ENCODE assay signal across 19 cellular contexts in genomic region chr19:43290568-43291359, GRCh38. TPM values are rescaled to one million over a fixed set of nuclear protein-coding genes. Genes with fewer than 3 reads are reported as not detected.
A peak's percentile ranks its signal among the peaks of the same experiment; 100 is the strongest.
DNase-seq lines count a peak whose midpoint lies in the region; ATAC-seq and TF ChIP-seq lines count a peak whose summit lies in the region.
"Had no signal": no experiment of that assay in that cellular context is flagged by ENCODE, and none has a peak within 500 bp of the region (broad histone marks: within the 10 kb centered on the region; RNA-seq: fewer than 3 reads in every experiment).

No MANE protein-coding gene starts in this region.

- no peaks in the 10 kb centered on the region for H3K79me2 ChIP-seq in DND-41 (ENCODE audit: insufficient read depth, low read length)

- ATAC-seq in CD4-positive, CD25-positive, alpha-beta regulatory T cell (ENCODE audit: low read depth in 2 of 2), result no peak
- no peak for ATAC-seq in DND-41 (ENCODE audit: insufficient read depth, low read depth)
- ATAC-seq: natural killer cell treated with Interleukin-12 subunit alpha and Interleukin-12 subunit beta and Interleukin-15 and Interleukin-18, amount 100 ng/mL, for 72 hours had no signal

- H3K4me3 ChIP-seq in CD4-positive, CD25-positive, alpha-beta regulatory T cell (ENCODE audit: low read depth, low read length), result no peak overlapping the region
- H3K4me3 ChIP-seq in DND-41 (ENCODE audit: low read depth in 1 of 2, low read length in 2 of 2), result no peak overlapping the region
- H3K4me3 ChIP-seq: PC-9, right atrium auricular region had no signal

- H3K36me3 Mint-ChIP-seq in CD4-positive, CD25-positive, alpha-beta regulatory T cell, result no peaks in the 10 kb centered on the region

- no peak overlapping the region for H3K27ac Mint-ChIP-seq in CD4-positive, CD25-positive, alpha-beta regulatory T cell
- H3K27ac Mint-ChIP-seq: IgD-negative memory B cell; natural killer cell treated with Interleukin-12 subunit alpha and Interleukin-12 subunit beta and Interleukin-15 and Interleukin-18, amount 100 ng/mL, for 72 hours; stimulated activated naive CD8-positive, alpha-beta T cell treated with anti-CD3 and anti-CD28 coated beads, Interleukin-15, Interleukin-2, amounts not matched to agents 100 ng/mL and 50 ng/mL, for 24 hours had no signal

- no peaks in the 10 kb centered on the region for H3K27me3 ChIP-seq in CD4-positive, CD25-positive, alpha-beta regulatory T cell (ENCODE audit: control insufficient read depth, insufficient read depth, low read length)
- H3K27me3 ChIP-seq in DND-41 (ENCODE audit: insufficient read depth, low read length, poor library complexity), result no peaks in the 10 kb centered on the region
- H3K27me3 ChIP-seq: right atrium auricular region had no signal

- H3K27me3 Mint-ChIP-seq in CD4-positive, CD25-positive, alpha-beta regulatory T cell, result no peaks in the 10 kb centered on the region
- H3K27me3 Mint-ChIP-seq: stimulated activated naive CD8-positive, alpha-beta T cell treated with anti-CD3 and anti-CD28 coated beads, Interleukin-15, Interleukin-2, amounts not matched to agents 100 ng/mL and 50 ng/mL, for 24 hours had no signal

- no peaks in the 10 kb centered on the region for H3K4me1 ChIP-seq in CD4-positive, CD25-positive, alpha-beta regulatory T cell (ENCODE audit: control insufficient read depth, insufficient read depth, low read length, poor library complexity, severe bottlenecking)
- no peaks in the 10 kb centered on the region for H3K4me1 ChIP-seq in DND-41 (ENCODE audit: insufficient read depth, low read length)
- H3K4me1 ChIP-seq: right atrium auricular region had no signal

- no peak overlapping the region for H2AFZ ChIP-seq in DND-41 (ENCODE audit: low read depth, low read length)
- H2AFZ ChIP-seq: PC-9 had no signal

- H3K27ac ChIP-seq in CD4-positive, CD25-positive, alpha-beta regulatory T cell (ENCODE audit: insufficient read depth, low read length, poor library complexity, severe bottlenecking), result no peak overlapping the region
- H3K27ac ChIP-seq in DND-41 (ENCODE audit: low read length), result no peak overlapping the region
- H3K27ac ChIP-seq: PC-9, right atrium auricular region had no signal

- H3K36me3 ChIP-seq in CD4-positive, CD25-positive, alpha-beta regulatory T cell (ENCODE audit: control insufficient read depth, insufficient read depth, low read length), result no peaks in the 10 kb centered on the region
- H3K36me3 ChIP-seq in DND-41 (ENCODE audit: insufficient read depth, low read length), result no peaks in the 10 kb centered on the region
- H3K36me3 ChIP-seq: right atrium auricular region had no signal

- H3K4me1 Mint-ChIP-seq in CD4-positive, CD25-positive, alpha-beta regulatory T cell, result no peaks in the 10 kb centered on the region
- H3K4me1 Mint-ChIP-seq: IgD-negative memory B cell had no signal

- in situ Hi-C loops in KBM-7 (cut with MboI; ENCODE audit: low pct_unique_long_range_greater_than_20kb, low sequenced_read_pairs), result no loop called here

- no peak for TF ChIP-seq CTCF in DND-41 (IDR thresholded peaks at IDR 0.05; ENCODE audit: borderline replicate concordance, extremely low read depth, low read length, poor library complexity, severe bottlenecking)

- peak in 2 of 3 donors; percentile 9 to 28 for DNase-seq in CD4-positive, CD25-positive, alpha-beta regulatory T cell
- DNase-seq in DND-41, result peak; percentile 47
- DNase-seq in amniotic epithelial cell (ENCODE audit: low read depth), result peak; percentile 27
- peak; percentile 6 for DNase-seq in iris pigment epithelial cell (ENCODE audit: low read depth)
- DNase-seq in mucosa of gallbladder (ENCODE audit: low spot score), result no peak
- no peak for DNase-seq in KBM-7
- no peak for DNase-seq in T-helper 1 cell
- DNase-seq: activated gamma-delta T cell, C1 segment of cervical spinal cord, NCI-H1436, NCI-H510A treated with DMSO at 0.1 percent for 48 hours, PC-9 had no signal

- H3K9me3 Mint-ChIP-seq in CD4-positive, CD25-positive, alpha-beta regulatory T cell, result peaks cover 0 to 52% (median 10%) of the 10 kb centered on the region in 7 donors

- H3K4me2 ChIP-seq in DND-41 (ENCODE audit: insufficient read depth, low read length), result no peak overlapping the region
- H3K4me2 ChIP-seq: PC-9 had no signal

- no peaks in the 10 kb centered on the region for H4K20me1 ChIP-seq in DND-41 (ENCODE audit: insufficient read depth, low read length)

- H3K9ac ChIP-seq in DND-41 (ENCODE audit: low read depth, low read length), result no peak overlapping the region

- peaks cover 22 to 34% of the 10 kb centered on the region in 2 experiments for H3K9me3 ChIP-seq in CD4-positive, CD25-positive, alpha-beta regulatory T cell (ENCODE audit: control insufficient read depth in 2 of 2, low read length in 2 of 2)
- H3K9me3 ChIP-seq in DND-41 (ENCODE audit: insufficient read depth, low read length, severe bottlenecking), result peaks cover 17% of the 10 kb centered on the region

- no peak overlapping the region for H3K4me3 Mint-ChIP-seq in CD4-positive, CD25-positive, alpha-beta regulatory T cell
- H3K4me3 Mint-ChIP-seq: IgD-negative memory B cell; natural killer cell treated with Interleukin-12 subunit alpha and Interleukin-12 subunit beta and Interleukin-15 and Interleukin-18, amount 100 ng/mL, for 72 hours; stimulated activated naive CD8-positive, alpha-beta T cell treated with anti-CD3 and anti-CD28 coated beads, Interleukin-15, Interleukin-2, amounts not matched to agents 100 ng/mL and 50 ng/mL, for 24 hours had no signal

RNA-seq across cellular contexts. Expression of gene PSG9, which starts 21.4 kb away (rescaled TPM):
- not detected for total RNA-seq in CD4-positive, CD25-positive, alpha-beta regulatory T cell
- polyA plus RNA-seq in CD4-positive, CD25-positive, alpha-beta regulatory T cell, result not detected
- not detected for total RNA-seq in mucosa of gallbladder
- total RNA-seq: cardiac septum; endothelial cell of umbilical vein; liver; natural killer cell treated with Interleukin-12 subunit alpha and Interleukin-12 subunit beta and Interleukin-15 and Interleukin-18, amount 100 ng/mL, for 72 hours; PC-9; right atrium auricular region had no signal
- polyA plus RNA-seq: endothelial cell of umbilical vein, IgD-negative memory B cell, liver had no signal

Comparison
In these comparisons a context has a peak if more than half of its experiments do, and no peak if none do; other contexts are left out.
1. DNase-seq: peak in CD4-positive, CD25-positive, alpha-beta regulatory T cell (2 of 3), DND-41 (single experiment), amniotic epithelial cell (single experiment) and iris pigment epithelial cell (single experiment); none in mucosa of gallbladder (single experiment), KBM-7 (single experiment) and T-helper 1 cell (0 of 5).